In genomic region chr17:82021728-82022309, GRCh38 we compare ENCODE assay signal across 8 cellular contexts. TPM values are rescaled to one million over a fixed set of nuclear protein-coding genes. Genes with fewer than 3 reads are reported as not detected.
DNase-seq lines count a peak whose midpoint lies in the region; ATAC-seq and TF ChIP-seq lines count a peak whose summit lies in the region.

No MANE protein-coding gene starts in this region.

- peak overlapping the region; percentile 75 for H3K4me3 ChIP-seq in right cardiac atrium (ENCODE audit: low read length)

- H3K27ac ChIP-seq in right cardiac atrium (ENCODE audit: low read length): no peak overlapping the region

- H3K9me3 Mint-ChIP-seq in T-helper 2 cell treated with Interferon-gamma antibody and Interleukin-4, amounts not matched to agents 5 μg/mL and 100 μg/mL, for 36 hours: no peaks in the 10 kb centered on the region
- H3K9me3 Mint-ChIP-seq in stimulated activated naive B cell treated with anti-CD40 and anti-IgM and Interleukin-4, amounts not matched to agents 10 μg/mL and 1 μg/mL and 100 μg/mL, for 72 hours: no peaks in the 10 kb centered on the region

- peaks cover 3% of the 10 kb centered on the region for H3K4me1 ChIP-seq in right cardiac atrium (ENCODE audit: control insufficient read depth, insufficient read depth, low read length)

- peak overlapping the region; percentile 87 for H3K4me3 Mint-ChIP-seq in T-helper 2 cell treated with Interferon-gamma antibody and Interleukin-4, amounts not matched to agents 5 μg/mL and 100 μg/mL, for 36 hours
- H3K4me3 Mint-ChIP-seq in T-helper 17 cell: peak overlapping the region; percentile 87
- peak overlapping the region; percentile 88 to 91 for H3K4me3 Mint-ChIP-seq in stimulated activated naive B cell treated with anti-CD40 and anti-IgM and Interleukin-4, amounts not matched to agents 10 μg/mL and 1 μg/mL and 100 μg/mL, for 72 hours

- peaks cover 15% of the 10 kb centered on the region for H3K4me1 Mint-ChIP-seq in T-helper 2 cell treated with Interferon-gamma antibody and Interleukin-4, amounts not matched to agents 5 μg/mL and 100 μg/mL, for 36 hours (ENCODE audit: low read depth)
- peaks cover 19% of the 10 kb centered on the region for H3K4me1 Mint-ChIP-seq in T-helper 17 cell
- H3K4me1 Mint-ChIP-seq in stimulated activated naive B cell treated with anti-CD40 and anti-IgM and Interleukin-4, amounts not matched to agents 10 μg/mL and 1 μg/mL and 100 μg/mL, for 72 hours: peaks cover 23 to 33% of the 10 kb centered on the region in 2 donors

- no peak for TF ChIP-seq CTCF in GM13976 (IDR thresholded peaks at IDR 0.05; ENCODE audit: borderline replicate concordance, control extremely low read depth, extremely low read depth, insufficient read depth, missing control alignments)

- in situ Hi-C loops in GM13976 (cut with MboI; ENCODE audit: low sequenced_read_pairs, unreplicated experiment): loop anchor here (10.0 kb wide), 1 partner anchor 133 kb away; no protein-coding TSS in a partner anchor

- DNase-seq in T-helper 2 cell treated with Interferon-gamma antibody and Interleukin-4, amounts not matched to agents 5 μg/mL and 100 μg/mL, for 36 hours (ENCODE audit: low spot score): no peak
- DNase-seq in T-helper 2 cell (no peak), T-helper 17 cell (no peak), right cardiac atrium (no peak), NCI-H226 (no peak), GM13976 (ENCODE audit: low spot score) (no peak)
- no peak for DNase-seq in stimulated activated naive B cell treated with anti-CD40 and anti-IgM and Interleukin-4, amounts not matched to agents 10 μg/mL and 1 μg/mL and 100 μg/mL, for 72 hours
- DNase-seq in activated CD4-positive, CD25-positive, alpha-beta regulatory T cell treated with anti-CD3 and anti-CD28 coated beads, Interleukin-2, amount 50 U/mL, for 72 hours: no peak

- H3K27ac Mint-ChIP-seq in T-helper 2 cell treated with Interferon-gamma antibody and Interleukin-4, amounts not matched to agents 5 μg/mL and 100 μg/mL, for 36 hours: peak overlapping the region; percentile 69
- peak overlapping the region; percentile 41 for H3K27ac Mint-ChIP-seq in T-helper 17 cell
- peak overlapping the region; percentile 14 for H3K27ac Mint-ChIP-seq in stimulated activated naive B cell treated with anti-CD40 and anti-IgM and Interleukin-4, amounts not matched to agents 10 μg/mL and 1 μg/mL and 100 μg/mL, for 72 hours

- intact Hi-C loops in right cardiac atrium (cut with DNase I): loop anchor here in 3 of 4 donors (1.0 to 5.0 kb wide), 3 partner anchors 60 to 65 kb away; partner anchors contain the start of gene NOTUM (in 1 of the 3)

- no peaks in the 10 kb centered on the region for H3K27me3 Mint-ChIP-seq in T-helper 2 cell treated with Interferon-gamma antibody and Interleukin-4, amounts not matched to agents 5 μg/mL and 100 μg/mL, for 36 hours (ENCODE audit: low read depth)
- no peaks in the 10 kb centered on the region for H3K27me3 Mint-ChIP-seq in T-helper 17 cell
- H3K27me3 Mint-ChIP-seq in stimulated activated naive B cell treated with anti-CD40 and anti-IgM and Interleukin-4, amounts not matched to agents 10 μg/mL and 1 μg/mL and 100 μg/mL, for 72 hours: no peaks in the 10 kb centered on the region

- no peaks in the 10 kb centered on the region for H3K9me3 ChIP-seq in T-helper 17 cell (ENCODE audit: control insufficient read depth, low read length, poor library complexity, severe bottlenecking)
- no peaks in the 10 kb centered on the region for H3K9me3 ChIP-seq in right cardiac atrium (ENCODE audit: control insufficient read depth, low read length)

- ATAC-seq in T-helper 17 cell (no peak), right cardiac atrium (no peak)
- no peak for ATAC-seq in stimulated activated naive B cell treated with anti-CD40 and anti-IgM and Interleukin-4, amounts not matched to agents 10 μg/mL and 1 μg/mL and 100 μg/mL, for 72 hours (replicated peaks)

- WGBS in right cardiac atrium: 19% methylated on average over 15 of the region's 15 CpGs

- no peaks in the 10 kb centered on the region for H3K27me3 ChIP-seq in right cardiac atrium (ENCODE audit: control insufficient read depth, insufficient read depth)

- peaks cover 2% of the 10 kb centered on the region for H3K36me3 Mint-ChIP-seq in T-helper 2 cell treated with Interferon-gamma antibody and Interleukin-4, amounts not matched to agents 5 μg/mL and 100 μg/mL, for 36 hours (ENCODE audit: low read depth)
- no peaks in the 10 kb centered on the region for H3K36me3 Mint-ChIP-seq in T-helper 17 cell (ENCODE audit: low read depth)
- H3K36me3 Mint-ChIP-seq in stimulated activated naive B cell treated with anti-CD40 and anti-IgM and Interleukin-4, amounts not matched to agents 10 μg/mL and 1 μg/mL and 100 μg/mL, for 72 hours: peaks cover 7 to 13% of the 10 kb centered on the region in 2 donors

RNA-seq across cellular contexts. Expression of gene CENPX, which starts 0.9 kb away (rescaled TPM):
- total RNA-seq in T-helper 17 cell (10 to 100 TPM; 20.9 to 21.1 TPM), right cardiac atrium (10 to 100 TPM; 20.1 to 28.6 (median 26.0) TPM)
- polyA plus RNA-seq in right cardiac atrium: 31.2 TPM

RNA-seq across cellular contexts. Expression of gene LRRC45, which starts 1.3 kb away (rescaled TPM):
- 10 to 100 TPM; 12.9 to 13.5 TPM for total RNA-seq in T-helper 17 cell
- total RNA-seq in right cardiac atrium: 1 to 10 TPM; 3.2 to 6.7 (median 6.0) TPM
- polyA plus RNA-seq in right cardiac atrium: 4.9 TPM

RNA-seq across cellular contexts. Expression of gene RAC3, which starts 9.7 kb away (rescaled TPM):
- 1 to 10 TPM; 2.6 to 3.1 TPM for total RNA-seq in T-helper 17 cell
- total RNA-seq in right cardiac atrium: 1 to 10 TPM; 1.0 to 2.0 (median 1.5) TPM
- 2.4 TPM for polyA plus RNA-seq in right cardiac atrium

RNA-seq across cellular contexts. Expression of gene DCXR, which starts 15.7 kb away (rescaled TPM):
- total RNA-seq in T-helper 17 cell (10 to 100 TPM; 55.6 to 77.5 TPM), right cardiac atrium (100 to 1,000 TPM; 127 to 181 (median 168) TPM)
- polyA plus RNA-seq in right cardiac atrium: 196 TPM

RNA-seq across cellular contexts. Expression of gene RFNG, which starts 29.8 kb away (rescaled TPM):
- total RNA-seq in T-helper 17 cell: 10 to 100 TPM; 26.5 to 28.3 TPM
- total RNA-seq in right cardiac atrium: 10 to 100 TPM; 19.0 to 25.1 (median 20.2) TPM
- 25.4 TPM for polyA plus RNA-seq in right cardiac atrium

Comparison
In these comparisons a context has a peak if more than half of its experiments do, and no peak if none do; other contexts are left out.
1. H3K27ac Mint-ChIP-seq: peak in every context shown above with its lines; median percentile 69 in T-helper 2 cell treated with Interferon-gamma antibody and Interleukin-4, amounts not matched to agents 5 μg/mL and 100 μg/mL, for 36 hours; 41 in T-helper 17 cell; 14 in stimulated activated naive B cell treated with anti-CD40 and anti-IgM and Interleukin-4, amounts not matched to agents 10 μg/mL and 1 μg/mL and 100 μg/mL, for 72 hours.